In genomic region chr14:69673099-69673498, GRCh38 we compare ENCODE assay signal across 9 cellular contexts.
DNase-seq lines count a peak whose midpoint lies in the region; ATAC-seq and TF ChIP-seq lines count a peak whose summit lies in the region.
"Had no signal": no experiment of that assay in that cellular context is flagged by ENCODE, and none has a peak within 500 bp of the region (broad histone marks: within the 10 kb centered on the region; RNA-seq: fewer than 3 reads in every experiment).

No MANE protein-coding gene starts in this region.

- CTCF ChIA-PET in activated naive CD4-positive, alpha-beta T cell treated with anti-CD3 and anti-CD28 coated beads, Interleukin-2, amount 10 ng/mL, durations not matched to agents 7 days and 5 days (lab: Charles Lee), result interaction anchor here (0.7 to 3.4 kb wide), 8 partner anchors 12 to 69 kb away, joined by 3 to 18 read pairs (median 6); no protein-coding TSS in a partner anchor

- ATAC-seq in HG03460 (IDR thresholded peaks at IDR 0.05; ENCODE audit: unreplicated experiment), result peak; percentile 34

- H3K27ac Mint-ChIP-seq in activated naive CD4-positive, alpha-beta T cell treated with anti-CD3 and anti-CD28 coated beads, Interleukin-2, amount 10 ng/mL, durations not matched to agents 7 days and 5 days, result peak overlapping the region; percentile 91

- TF ChIP-seq POLR2A in tibial nerve (IDR thresholded peaks at IDR 0.05), result no peak

- H3K27ac ChIP-seq in coronary artery, result peak overlapping the region in 1 of 2 donors; percentile 60
- peak overlapping the region in 3 of 4 donors; percentile 31 to 79 (median 57) for H3K27ac ChIP-seq in tibial nerve

- in situ Hi-C loops in G401 (cut with HindIII; ENCODE audit: low sequenced_read_pairs), result no loop called here

- no peaks in the 10 kb centered on the region for H3K9me3 ChIP-seq in tibial nerve

- peak overlapping the region; percentile 27 for H3K4me3 Mint-ChIP-seq in activated naive CD4-positive, alpha-beta T cell treated with anti-CD3 and anti-CD28 coated beads, Interleukin-2, amount 10 ng/mL, durations not matched to agents 7 days and 5 days

- TF ChIP-seq EP300 in tibial nerve (IDR thresholded peaks at IDR 0.05), result no peak

- no peaks in the 10 kb centered on the region for H3K27me3 ChIP-seq in tibial nerve

- peaks cover 40% of the 10 kb centered on the region for H3K36me3 Mint-ChIP-seq in activated naive CD4-positive, alpha-beta T cell treated with anti-CD3 and anti-CD28 coated beads, Interleukin-2, amount 10 ng/mL, durations not matched to agents 7 days and 5 days

- peaks cover 94% of the 10 kb centered on the region for H3K4me1 Mint-ChIP-seq in activated naive CD4-positive, alpha-beta T cell treated with anti-CD3 and anti-CD28 coated beads, Interleukin-2, amount 10 ng/mL, durations not matched to agents 7 days and 5 days

- TF ChIP-seq CTCF in coronary artery (IDR thresholded peaks at IDR 0.05) (no peak), tibial nerve (IDR thresholded peaks at IDR 0.05) (no peak)

- no peaks in the 10 kb centered on the region for H3K36me3 ChIP-seq in tibial nerve

- peak overlapping the region; percentile 44 for H3K4me3 ChIP-seq in coronary artery
- no peak overlapping the region for H3K4me3 ChIP-seq in tibial nerve

- H3K4me1 ChIP-seq in tibial nerve, result peaks cover 5 to 90% (median 52%) of the 10 kb centered on the region in 4 donors

- peak; percentile 42 for DNase-seq in activated naive CD4-positive, alpha-beta T cell treated with anti-CD3 and anti-CD28 coated beads, Interleukin-2, amount 10 ng/mL, durations not matched to agents 7 days and 5 days
- DNase-seq in activated naive CD4-positive, alpha-beta T cell (lab: John Stamatoyannopoulos, UW), result no peak
- DNase-seq in coronary artery (ENCODE audit: low spot score) (no peak), tibial nerve (ENCODE audit: low spot score in 2 of 2) (no peak), NCI-H1417 (lab: John Stamatoyannopoulos, UW) (no peak), G401 (ENCODE audit: low spot score) (no peak)
- no peak for DNase-seq in activated CD4-positive, CD25-positive, alpha-beta regulatory T cell (lab: John Stamatoyannopoulos, UW)
- DNase-seq: aorta had no signal

- peaks cover 4% of the 10 kb centered on the region for H3K9me3 Mint-ChIP-seq in activated naive CD4-positive, alpha-beta T cell treated with anti-CD3 and anti-CD28 coated beads, Interleukin-2, amount 10 ng/mL, durations not matched to agents 7 days and 5 days

- H3K27me3 Mint-ChIP-seq in activated naive CD4-positive, alpha-beta T cell treated with anti-CD3 and anti-CD28 coated beads, Interleukin-2, amount 10 ng/mL, durations not matched to agents 7 days and 5 days, result no peaks in the 10 kb centered on the region
